1 cellular context compared by ENCODE assay signal in the genomic region with DNA sequence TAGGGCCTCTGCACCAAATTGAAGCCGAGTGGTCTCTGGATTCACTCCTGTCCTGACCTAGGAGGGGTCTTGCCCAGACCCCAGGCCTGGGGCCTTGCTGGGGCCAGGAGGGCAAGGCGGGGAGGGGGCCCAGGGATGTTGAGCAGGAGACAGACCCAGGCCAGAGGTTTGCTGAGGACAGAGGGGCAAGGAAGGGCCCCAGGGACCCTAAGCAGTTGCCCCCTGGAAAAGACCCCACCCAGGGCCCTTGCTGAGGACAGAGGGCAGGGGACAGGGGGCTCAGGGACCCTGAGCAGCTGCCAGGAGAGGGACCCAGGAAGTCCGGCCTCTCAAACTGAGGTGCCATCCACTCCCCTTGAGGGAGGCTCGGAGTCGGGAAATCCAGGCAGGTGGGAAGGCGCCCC.
TF ChIP-seq lines count a peak whose summit lies in the region.

No MANE protein-coding gene starts in this region.

TF ChIP-seq in A549, 52 proteins besides CTCF, POLR2A, EP300 and RAD21 (continued from another document):
- TF ChIP-seq HOXB5 (CRISPR knock-in tag; IDR thresholded peaks at IDR 0.05) (no peak), ZFP36 (IDR thresholded peaks at IDR 0.05; ENCODE audit: borderline replicate concordance, partially characterized antibody) (no peak), POLR2AphosphoS2 (conservative IDR thresholded peaks at IDR 0.05; ENCODE audit: low read length) (no peak), FOSL2 (IDR thresholded peaks at IDR 0.05) (no peak), FOSL2 (CRISPR knock-in tag; IDR thresholded peaks at IDR 0.05) (no peak), ZSCAN20 (CRISPR knock-in tag; IDR thresholded peaks at IDR 0.05) (no peak), SREBF2 (IDR thresholded peaks at IDR 0.05) (no peak)
